Comparison of ENCODE assay signal across 8 cellular contexts in genomic region chr12:47949441-47950341, GRCh38. TPM values are rescaled to one million over a fixed set of nuclear protein-coding genes. Genes with fewer than 3 reads are reported as not detected.
A peak's percentile ranks its signal among the peaks of the same experiment; 100 is the strongest.
DNase-seq lines count a peak whose midpoint lies in the region; ATAC-seq, FAIRE-seq and TF ChIP-seq lines count a peak whose summit lies in the region.

No MANE protein-coding gene starts in this region.

- 47 to 49% methylated on average over 32 of the region's 32 CpGs for WGBS in pancreas, 2 donors

- H3K27ac ChIP-seq in pancreas: no peak overlapping the region

- DNase-seq in NCI-H2107 treated with DMSO at 0.1 percent for 48 hours (lab: John Stamatoyannopoulos, UW; ENCODE audit: unreplicated experiment) (peak; percentile 64), NCI-H2107 (lab: John Stamatoyannopoulos, UW) (no peak), LoVo (ENCODE audit: low spot score) (peak; percentile 90), RPMI7951 (ENCODE audit: low read depth) (peak; percentile 76), glomerular endothelial cell (ENCODE audit: extremely low read depth, low read depth, low spot score) (peak; percentile 27), pancreas (peak; percentile 56 to 89 (median 78))
- DNase-seq in activated naive CD4-positive, alpha-beta T cell treated with Interleukin-2 at 50 U/mL for 16 hours: peak; percentile 53

- H3K4me3 ChIP-seq in pancreas: no peak overlapping the region

- no peaks in the 10 kb centered on the region for H3K9me3 ChIP-seq in pancreas

- ATAC-seq in pancreas: peak; percentile 95 to 99 (median 96)
- no peak for ATAC-seq in GM18870 (IDR thresholded peaks at IDR 0.05; ENCODE audit: unreplicated experiment)

- no peaks in the 10 kb centered on the region for H3K4me1 ChIP-seq in pancreas

- H3K27me3 ChIP-seq in pancreas: no peaks in the 10 kb centered on the region

- H3K36me3 ChIP-seq in pancreas: no peaks in the 10 kb centered on the region

- FAIRE-seq in pancreas (lab: Jason Lieb, UNC): no peak

- peak; percentile 78 to 87 (median 82) for TF ChIP-seq CTCF in pancreas (IDR thresholded peaks at IDR 0.05)

- intact Hi-C loops in pancreas (cut with DNase I): loop anchor here in 1 of 3 donors (10.0 kb wide), 1 partner anchor 215 kb away; no protein-coding TSS in a partner anchor

RNA-seq across cellular contexts. Expression of gene TMEM106C, which starts 13.7 kb away (rescaled TPM):
- total RNA-seq in RPMI7951 (2014; rRNA removed; shearing (Covaris generic)): 237 and 269 TPM in 2 replicates
- total RNA-seq in glomerular endothelial cell (27.9 and 44.5 TPM in 2 replicates), pancreas (10 to 100 TPM; 25.6 to 42.1 (median 31.7) TPM)
- polyA plus RNA-seq in pancreas: 10 to 100 TPM; 24.7 to 44.7 TPM

RNA-seq across cellular contexts. Expression of gene VDR, which starts 44.9 kb away (rescaled TPM):
- total RNA-seq in RPMI7951 (2014; rRNA removed; shearing (Covaris generic)): 17.4 and 22.9 TPM in 2 replicates
- total RNA-seq in glomerular endothelial cell (0.10 and 0.18 TPM in 2 replicates), pancreas (1 to 10 TPM; 1.3 to 5.5 (median 3.5) TPM)
- polyA plus RNA-seq in pancreas: 1 to 10 TPM; 1.2 to 1.7 TPM

RNA-seq across cellular contexts. Expression of gene COL2A1, which starts 54.6 kb away (rescaled TPM):
- total RNA-seq in RPMI7951 (2014; rRNA removed; shearing (Covaris generic)): not detected in 2 replicates
- total RNA-seq in glomerular endothelial cell (not detected in 2 replicates), pancreas (under 1 TPM in 1 of 6 donors, not detected in 5; 0.06 TPM)
- polyA plus RNA-seq in pancreas: under 1 TPM; 0.04 to 0.12 TPM
